In the genomic region with DNA sequence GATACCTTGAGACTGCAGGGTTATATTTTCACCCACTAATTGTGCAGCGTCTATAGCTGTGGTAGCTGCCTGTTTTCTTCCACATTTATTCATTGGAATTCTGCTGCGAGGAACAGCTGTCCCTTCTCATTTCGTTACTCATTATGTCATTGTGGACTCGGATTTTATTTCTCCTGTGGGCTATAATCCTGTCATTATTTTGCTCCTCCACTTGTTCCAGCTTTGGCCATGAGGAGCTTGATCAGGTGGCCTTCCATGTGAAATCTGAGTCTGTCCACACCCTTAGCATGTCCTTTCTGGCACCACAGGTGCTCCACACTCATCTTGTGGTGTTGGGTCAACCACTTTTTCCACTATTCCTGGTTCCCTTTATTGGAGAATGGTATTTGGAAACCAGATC, we compare ENCODE assay signal across 1 cellular context.
TF ChIP-seq lines count a peak whose summit lies in the region.

No MANE protein-coding gene starts in this region.

TF ChIP-seq in GM23338, 12 proteins besides CTCF, POLR2A, EP300 and RAD21 (continued from another document):
- TF ChIP-seq, protein P1, sequence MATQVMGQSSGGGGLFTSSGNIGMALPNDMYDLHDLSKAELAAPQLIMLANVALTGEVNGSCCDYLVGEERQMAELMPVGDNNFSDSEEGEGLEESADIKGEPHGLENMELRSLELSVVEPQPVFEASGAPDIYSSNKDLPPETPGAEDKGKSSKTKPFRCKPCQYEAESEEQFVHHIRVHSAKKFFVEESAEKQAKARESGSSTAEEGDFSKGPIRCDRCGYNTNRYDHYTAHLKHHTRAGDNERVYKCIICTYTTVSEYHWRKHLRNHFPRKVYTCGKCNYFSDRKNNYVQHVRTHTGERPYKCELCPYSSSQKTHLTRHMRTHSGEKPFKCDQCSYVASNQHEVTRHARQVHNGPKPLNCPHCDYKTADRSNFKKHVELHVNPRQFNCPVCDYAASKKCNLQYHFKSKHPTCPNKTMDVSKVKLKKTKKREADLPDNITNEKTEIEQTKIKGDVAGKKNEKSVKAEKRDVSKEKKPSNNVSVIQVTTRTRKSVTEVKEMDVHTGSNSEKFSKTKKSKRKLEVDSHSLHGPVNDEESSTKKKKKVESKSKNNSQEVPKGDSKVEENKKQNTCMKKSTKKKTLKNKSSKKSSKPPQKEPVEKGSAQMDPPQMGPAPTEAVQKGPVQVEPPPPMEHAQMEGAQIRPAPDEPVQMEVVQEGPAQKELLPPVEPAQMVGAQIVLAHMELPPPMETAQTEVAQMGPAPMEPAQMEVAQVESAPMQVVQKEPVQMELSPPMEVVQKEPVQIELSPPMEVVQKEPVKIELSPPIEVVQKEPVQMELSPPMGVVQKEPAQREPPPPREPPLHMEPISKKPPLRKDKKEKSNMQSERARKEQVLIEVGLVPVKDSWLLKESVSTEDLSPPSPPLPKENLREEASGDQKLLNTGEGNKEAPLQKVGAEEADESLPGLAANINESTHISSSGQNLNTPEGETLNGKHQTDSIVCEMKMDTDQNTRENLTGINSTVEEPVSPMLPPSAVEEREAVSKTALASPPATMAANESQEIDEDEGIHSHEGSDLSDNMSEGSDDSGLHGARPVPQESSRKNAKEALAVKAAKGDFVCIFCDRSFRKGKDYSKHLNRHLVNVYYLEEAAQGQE (IDR thresholded peaks at IDR 0.05; ENCODE audit: unreplicated experiment), result no peak
